In genomic region chr2:105857076-105857740, GRCh38 we compare ENCODE assay signal across 9 cellular contexts.
A peak's percentile ranks its signal among the peaks of the same experiment; 100 is the strongest.
DNase-seq lines count a peak whose midpoint lies in the region; ATAC-seq and TF ChIP-seq lines count a peak whose summit lies in the region.
"Had no signal": no experiment of that assay in that cellular context is flagged by ENCODE, and none has a peak within 500 bp of the region (broad histone marks: within the 10 kb centered on the region; RNA-seq: fewer than 3 reads in every experiment).

No MANE protein-coding gene starts in this region.

- 80% methylated on average over 17 of the region's 17 CpGs for WGBS in esophagus, 2 donors

- H3K4me3 ChIP-seq in esophagus (ENCODE audit: low read depth in 1 of 2, low read length in 2 of 2): no peak overlapping the region
- no peak overlapping the region for H3K4me3 ChIP-seq in MG63
- no peak overlapping the region for H3K4me3 ChIP-seq in neural progenitor cell

- H3K27ac ChIP-seq in esophagus (ENCODE audit: low read depth in 2 of 2, low read length in 1 of 2) (peak overlapping the region; percentile 53 to 80), neural progenitor cell (no peak overlapping the region)

- H3K27me3 ChIP-seq in esophagus (ENCODE audit: control insufficient read depth in 1 of 2, insufficient read depth in 2 of 2, low read length in 2 of 2) (no peaks in the 10 kb centered on the region), MG63 (no peaks in the 10 kb centered on the region), neural progenitor cell (no peaks in the 10 kb centered on the region)

- H2AFZ ChIP-seq in neural progenitor cell (replicated peaks): no peak overlapping the region

- H3K4me1 ChIP-seq in esophagus (ENCODE audit: control insufficient read depth in 2 of 2, insufficient read depth in 2 of 2, low read length in 1 of 2): peaks cover 9 to 20% of the 10 kb centered on the region in 2 donors
- H3K4me1 ChIP-seq in neural progenitor cell: peaks cover 8% of the 10 kb centered on the region

- H4K20me1 ChIP-seq in neural progenitor cell (ENCODE audit: low read depth): peaks cover 27% of the 10 kb centered on the region

- H3K36me3 Mint-ChIP-seq in stimulated activated effector memory CD8-positive, alpha-beta T cell treated with anti-CD3 and anti-CD28 coated beads, Interleukin-12 subunit alpha, Interleukin-12 subunit beta, amount 100 ng/mL, for 72 hours: peaks cover 74% of the 10 kb centered on the region
- peaks cover 26% of the 10 kb centered on the region for H3K36me3 Mint-ChIP-seq in neural progenitor cell

- H3K27me3 Mint-ChIP-seq in neural progenitor cell (ENCODE audit: insufficient read depth, low read depth): peaks cover 2% of the 10 kb centered on the region

- ATAC-seq in stimulated activated effector memory CD8-positive, alpha-beta T cell treated with anti-CD3 and anti-CD28 coated beads, Interleukin-12 subunit alpha, Interleukin-12 subunit beta, amount 100 ng/mL, for 72 hours: peak; percentile 69
- ATAC-seq in HG02678 (IDR thresholded peaks at IDR 0.05; ENCODE audit: unreplicated experiment): no peak
- ATAC-seq: left ventricle myocardium superior had no signal

- H3K27ac Mint-ChIP-seq in stimulated activated effector memory CD8-positive, alpha-beta T cell treated with anti-CD3 and anti-CD28 coated beads, Interleukin-12 subunit alpha, Interleukin-12 subunit beta, amount 100 ng/mL, for 72 hours: peak overlapping the region; percentile 84
- H3K27ac Mint-ChIP-seq in neural progenitor cell: no peak overlapping the region

- H3K4me1 Mint-ChIP-seq in stimulated activated effector memory CD8-positive, alpha-beta T cell treated with anti-CD3 and anti-CD28 coated beads, Interleukin-12 subunit alpha, Interleukin-12 subunit beta, amount 100 ng/mL, for 72 hours: peaks cover 85% of the 10 kb centered on the region
- peaks cover 11% of the 10 kb centered on the region for H3K4me1 Mint-ChIP-seq in neural progenitor cell

- peak overlapping the region; percentile 58 for H3K4me3 Mint-ChIP-seq in stimulated activated effector memory CD8-positive, alpha-beta T cell treated with anti-CD3 and anti-CD28 coated beads, Interleukin-12 subunit alpha, Interleukin-12 subunit beta, amount 100 ng/mL, for 72 hours
- no peak overlapping the region for H3K4me3 Mint-ChIP-seq in neural progenitor cell

- H3K36me3 ChIP-seq in esophagus (ENCODE audit: control insufficient read depth in 2 of 2, insufficient read depth in 2 of 2, low read length in 1 of 2): peaks cover 0 to 7% of the 10 kb centered on the region in 2 donors
- H3K36me3 ChIP-seq in MG63: no peaks in the 10 kb centered on the region
- no peaks in the 10 kb centered on the region for H3K36me3 ChIP-seq in neural progenitor cell

- peaks cover 14% of the 10 kb centered on the region for H3K79me2 ChIP-seq in neural progenitor cell (ENCODE audit: low read depth)

- H3F3A ChIP-seq in neural progenitor cell (ENCODE audit: low read depth): no peaks in the 10 kb centered on the region

- no peaks in the 10 kb centered on the region for H3K9me3 Mint-ChIP-seq in stimulated activated effector memory CD8-positive, alpha-beta T cell treated with anti-CD3 and anti-CD28 coated beads, Interleukin-12 subunit alpha, Interleukin-12 subunit beta, amount 100 ng/mL, for 72 hours
- H3K9me3 Mint-ChIP-seq in neural progenitor cell: no peaks in the 10 kb centered on the region

- DNase-seq in NCI-H446 (lab: John Stamatoyannopoulos, UW): peak; percentile 55 to 86
- DNase-seq in activated CD8-positive, alpha-beta memory T cell treated with anti-CD3 and anti-CD28 coated beads, Interleukin-2, amount 50 U/mL, for 48 hours: peak; percentile 73
- peak in 1 of 2 donors; percentile 64 for DNase-seq in stimulated activated effector memory CD8-positive, alpha-beta T cell treated with anti-CD3 and anti-CD28 coated beads, Interleukin-12 subunit alpha, Interleukin-12 subunit beta, amount 100 ng/mL, for 72 hours (ENCODE audit: low spot score in 2 of 2)
- no peak for DNase-seq in MG63
- no peak for DNase-seq in neural progenitor cell (ENCODE audit: low spot score)
- DNase-seq: foreskin melanocyte, left ventricle myocardium superior had no signal

- no peak for TF ChIP-seq CTCF in neural progenitor cell (IDR thresholded peaks at IDR 0.05)

- H3K9me3 ChIP-seq in esophagus (ENCODE audit: control insufficient read depth in 2 of 2, insufficient read depth in 1 of 2, low read depth in 1 of 2, low read length in 1 of 2) (no peaks in the 10 kb centered on the region), MG63 (no peaks in the 10 kb centered on the region), neural progenitor cell (ENCODE audit: low read depth) (no peaks in the 10 kb centered on the region)

- H3K9ac ChIP-seq in neural progenitor cell: no peak overlapping the region

- H3K4me2 ChIP-seq in neural progenitor cell: no peak overlapping the region

Comparison
In these comparisons a context has a peak if more than half of its experiments do, and no peak if none do; other contexts are left out.
1. DNase-seq: peak in NCI-H446 (2 of 2) and activated CD8-positive, alpha-beta memory T cell treated with anti-CD3 and anti-CD28 coated beads, Interleukin-2, amount 50 U/mL, for 48 hours (single experiment); none in MG63 (single experiment) and neural progenitor cell (single experiment).